Comparison of ENCODE assay signal across 13 cellular contexts in genomic region chr9:131809941-131810344, GRCh38.
DNase-seq lines count a peak whose midpoint lies in the region; ATAC-seq, FAIRE-seq and TF ChIP-seq lines count a peak whose summit lies in the region.
"Had no signal": no experiment of that assay in that cellular context is flagged by ENCODE, and none has a peak within 500 bp of the region (broad histone marks: within the 10 kb centered on the region; RNA-seq: fewer than 3 reads in every experiment).

No MANE protein-coding gene starts in this region.

- TF ChIP-seq CTCF in bronchial epithelial cell (IDR thresholded peaks at IDR 0.05; ENCODE audit: insufficient read depth, low read length, severe bottlenecking): no peak

- no peak for FAIRE-seq in bronchial epithelial cell (lab: Jason Lieb, UNC)

- ATAC-seq in HG02798 (IDR thresholded peaks at IDR 0.05; ENCODE audit: poor library complexity, unreplicated experiment): no peak

- H3K27me3 ChIP-seq in bronchial epithelial cell (ENCODE audit: control insufficient read depth, insufficient read depth, low read length): peaks cover 12% of the 10 kb centered on the region
- H3K27me3 ChIP-seq: ascending aorta, testis had no signal

- peak; percentile 40 for DNase-seq in ELF-1 (ENCODE audit: low read depth, low spot score)
- DNase-seq in NCI-H1694 treated with DMSO at 0.1 percent for 48 hours (lab: John Stamatoyannopoulos, UW): peak; percentile 97
- peak; percentile 20 for DNase-seq in bronchial epithelial cell (ENCODE audit: low read depth)
- peak; percentile 9 for DNase-seq in pons (ENCODE audit: low spot score)
- no peak for DNase-seq in CD1c-positive myeloid dendritic cell (ENCODE audit: extremely low spot score)
- no peak for DNase-seq in NOMO-1 treated with DMSO at 0.1 percent for 48 hours (lab: John Stamatoyannopoulos, UW; ENCODE audit: unreplicated experiment)
- DNase-seq: activated CD4-positive, alpha-beta T cell treated with anti-CD3 and anti-CD28 coated beads, Interleukin-2, amount 10 ng/mL, durations not matched to agents 7 days and 5 days; NCI-H2107; SW 1271; testis had no signal

- H3K36me3 ChIP-seq in bronchial epithelial cell (ENCODE audit: control insufficient read depth, insufficient read depth, low read length): no peaks in the 10 kb centered on the region
- H3K36me3 ChIP-seq: ascending aorta had no signal

- no peak overlapping the region for H3K4me3 ChIP-seq in bronchial epithelial cell (ENCODE audit: low read depth, low read length)
- H3K4me3 ChIP-seq: ascending aorta, smooth muscle cell, testis had no signal

Comparison
In these comparisons a context has a peak if more than half of its experiments do, and no peak if none do; other contexts are left out.
1. DNase-seq: peak in ELF-1 (single experiment), NCI-H1694 treated with DMSO at 0.1 percent for 48 hours (single experiment), bronchial epithelial cell (single experiment) and pons (single experiment); none in CD1c-positive myeloid dendritic cell (single experiment) and NOMO-1 treated with DMSO at 0.1 percent for 48 hours (single experiment).